ENCODE assay signal across 1 cellular context in the genomic region with DNA sequence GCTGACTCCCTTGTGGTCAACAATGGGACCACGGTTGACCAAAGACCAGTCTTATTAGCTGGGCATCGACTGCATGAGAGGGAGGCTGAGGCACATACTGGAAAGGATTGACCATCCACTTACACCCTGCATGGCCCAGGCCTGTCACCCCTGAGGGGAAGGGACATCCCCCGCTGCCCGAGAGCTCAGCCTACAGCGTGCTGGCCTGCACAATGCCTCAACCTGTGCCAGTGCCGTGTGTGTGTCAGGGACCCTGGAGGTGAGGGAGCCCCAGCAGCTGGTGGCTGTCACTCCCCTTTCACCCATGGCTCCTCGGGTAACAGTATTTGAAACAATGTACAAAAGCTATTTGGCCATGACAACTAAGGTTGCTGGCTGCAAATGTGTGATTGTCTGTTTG.
TF ChIP-seq lines count a peak whose summit lies in the region.

No MANE protein-coding gene starts in this region.

TF ChIP-seq in SK-N-SH treated with all-trans-retinoic acid at 6 μM for 48 hours, 23 proteins besides CTCF, POLR2A, EP300 and RAD21 (continued from another document):
- TF ChIP-seq, protein P1, sequence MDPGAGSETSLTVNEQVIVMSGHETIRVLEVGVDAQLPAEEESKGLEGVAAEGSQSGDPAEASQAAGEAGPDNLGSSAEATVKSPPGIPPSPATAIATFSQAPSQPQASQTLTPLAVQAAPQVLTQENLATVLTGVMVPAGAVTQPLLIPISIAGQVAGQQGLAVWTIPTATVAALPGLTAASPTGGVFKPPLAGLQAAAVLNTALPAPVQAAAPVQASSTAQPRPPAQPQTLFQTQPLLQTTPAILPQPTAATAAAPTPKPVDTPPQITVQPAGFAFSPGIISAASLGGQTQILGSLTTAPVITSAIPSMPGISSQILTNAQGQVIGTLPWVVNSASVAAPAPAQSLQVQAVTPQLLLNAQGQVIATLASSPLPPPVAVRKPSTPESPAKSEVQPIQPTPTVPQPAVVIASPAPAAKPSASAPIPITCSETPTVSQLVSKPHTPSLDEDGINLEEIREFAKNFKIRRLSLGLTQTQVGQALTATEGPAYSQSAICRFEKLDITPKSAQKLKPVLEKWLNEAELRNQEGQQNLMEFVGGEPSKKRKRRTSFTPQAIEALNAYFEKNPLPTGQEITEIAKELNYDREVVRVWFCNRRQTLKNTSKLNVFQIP (CRISPR knock-in tag; IDR thresholded peaks at IDR 0.05; ENCODE audit: borderline replicate concordance, low read depth), result no peak
- TF ChIP-seq OSR1 (CRISPR knock-in tag; IDR thresholded peaks at IDR 0.05) (no peak), TSHZ2 (CRISPR knock-in tag; IDR thresholded peaks at IDR 0.05) (no peak), ZFP3 (CRISPR knock-in tag; IDR thresholded peaks at IDR 0.05) (no peak), BACH2 (CRISPR knock-in tag; IDR thresholded peaks at IDR 0.05; ENCODE audit: borderline replicate concordance) (no peak), CREB5 (CRISPR knock-in tag; IDR thresholded peaks at IDR 0.05; ENCODE audit: low read depth) (no peak), ZFP30 (CRISPR knock-in tag; IDR thresholded peaks at IDR 0.05) (no peak)
